Comparison of ENCODE assay signal across 8 cellular contexts in genomic region chr21:15729674-15730483, GRCh38. TPM values are rescaled to one million over a fixed set of nuclear protein-coding genes. Genes with fewer than 3 reads are reported as not detected.
A peak's percentile ranks its signal among the peaks of the same experiment; 100 is the strongest.
DNase-seq lines count a peak whose midpoint lies in the region; ATAC-seq and FAIRE-seq lines count a peak whose summit lies in the region.

A gene with protein sequence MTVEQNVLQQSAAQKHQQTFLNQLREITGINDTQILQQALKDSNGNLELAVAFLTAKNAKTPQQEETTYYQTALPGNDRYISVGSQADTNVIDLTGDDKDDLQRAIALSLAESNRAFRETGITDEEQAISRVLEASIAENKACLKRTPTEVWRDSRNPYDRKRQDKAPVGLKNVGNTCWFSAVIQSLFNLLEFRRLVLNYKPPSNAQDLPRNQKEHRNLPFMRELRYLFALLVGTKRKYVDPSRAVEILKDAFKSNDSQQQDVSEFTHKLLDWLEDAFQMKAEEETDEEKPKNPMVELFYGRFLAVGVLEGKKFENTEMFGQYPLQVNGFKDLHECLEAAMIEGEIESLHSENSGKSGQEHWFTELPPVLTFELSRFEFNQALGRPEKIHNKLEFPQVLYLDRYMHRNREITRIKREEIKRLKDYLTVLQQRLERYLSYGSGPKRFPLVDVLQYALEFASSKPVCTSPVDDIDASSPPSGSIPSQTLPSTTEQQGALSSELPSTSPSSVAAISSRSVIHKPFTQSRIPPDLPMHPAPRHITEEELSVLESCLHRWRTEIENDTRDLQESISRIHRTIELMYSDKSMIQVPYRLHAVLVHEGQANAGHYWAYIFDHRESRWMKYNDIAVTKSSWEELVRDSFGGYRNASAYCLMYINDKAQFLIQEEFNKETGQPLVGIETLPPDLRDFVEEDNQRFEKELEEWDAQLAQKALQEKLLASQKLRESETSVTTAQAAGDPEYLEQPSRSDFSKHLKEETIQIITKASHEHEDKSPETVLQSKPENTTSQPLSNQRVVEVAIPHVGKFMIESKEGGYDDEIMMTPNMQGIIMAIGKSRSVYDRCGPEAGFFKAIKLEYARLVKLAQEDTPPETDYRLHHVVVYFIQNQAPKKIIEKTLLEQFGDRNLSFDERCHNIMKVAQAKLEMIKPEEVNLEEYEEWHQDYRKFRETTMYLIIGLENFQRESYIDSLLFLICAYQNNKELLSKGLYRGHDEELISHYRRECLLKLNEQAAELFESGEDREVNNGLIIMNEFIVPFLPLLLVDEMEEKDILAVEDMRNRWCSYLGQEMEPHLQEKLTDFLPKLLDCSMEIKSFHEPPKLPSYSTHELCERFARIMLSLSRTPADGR (plus strand): TSS chr21:15729982. CDS start chr21:15730394, 412 bp downstream.

- peaks cover 0 to 3% (median 0%) of the 10 kb centered on the region in 5 donors for H3K36me3 Mint-ChIP-seq in naive thymus-derived CD4-positive, alpha-beta T cell
- H3K36me3 Mint-ChIP-seq in stimulated activated naive B cell treated with anti-CD40 and anti-IgM and Interleukin-4, amounts not matched to agents 10 μg/mL and 1 μg/mL and 100 μg/mL, for 72 hours: peaks cover 0 to 2% of the 10 kb centered on the region in 2 donors

- ATAC-seq in GM21576 (IDR thresholded peaks at IDR 0.05; ENCODE audit: unreplicated experiment): peak; percentile 67
- peak; percentile 93 for ATAC-seq in naive thymus-derived CD4-positive, alpha-beta T cell
- ATAC-seq in stimulated activated naive B cell treated with anti-CD40 and anti-IgM and Interleukin-4, amounts not matched to agents 10 μg/mL and 1 μg/mL and 100 μg/mL, for 72 hours (replicated peaks): peak; percentile 81 to 86

- H3K9me3 ChIP-seq in naive thymus-derived CD4-positive, alpha-beta T cell (ENCODE audit: control insufficient read depth in 2 of 3, low read length in 3 of 3): no peaks in the 10 kb centered on the region

- H3K36me3 ChIP-seq in naive thymus-derived CD4-positive, alpha-beta T cell (ENCODE audit: control insufficient read depth in 2 of 3, insufficient read depth in 3 of 3, low read length in 3 of 3): no peaks in the 10 kb centered on the region

- intact Hi-C loops in naive thymus-derived CD4-positive, alpha-beta T cell (cut with micrococcal nuclease): loop anchor here (1.0 to 5.0 kb wide), 9 partner anchors 96 to 1882 kb away; partner anchors contain the start of genes BTG3 (in 2 of the 2), RBM11 (in 2 of the 2), HSPA13 (in 1 of the 2) and NRIP1 (in 1 of the 2)

- POLR2A ChIA-PET in naive thymus-derived CD4-positive, alpha-beta T cell (lab: Charles Lee): interaction anchor here (0.6 to 1.5 kb wide), 6 partner anchors 19 to 1054 kb away, joined by 3 to 5 read pairs (median 3); partner anchors contain the start of gene NRIP1

- H3K4me3 ChIP-seq in Jurkat, Clone E6-1 (ENCODE audit: low read length): peak within 1 kb of the TSS; percentile 77
- peak within 1 kb of the TSS; percentile 58 for H3K4me3 ChIP-seq in naive thymus-derived CD4-positive, alpha-beta T cell (ENCODE audit: low read length)

- peaks cover 0 to 33% (median 0%) of the 10 kb centered on the region in 5 donors for H3K27me3 Mint-ChIP-seq in naive thymus-derived CD4-positive, alpha-beta T cell
- no peaks in the 10 kb centered on the region for H3K27me3 Mint-ChIP-seq in stimulated activated naive B cell treated with anti-CD40 and anti-IgM and Interleukin-4, amounts not matched to agents 10 μg/mL and 1 μg/mL and 100 μg/mL, for 72 hours

- peak within 1 kb of the TSS; percentile 83 for H3K27ac ChIP-seq in naive thymus-derived CD4-positive, alpha-beta T cell (ENCODE audit: low read depth, low read length)

- FAIRE-seq in RCC 7860 (lab: Jason Lieb, UNC): no peak

- H3K9me3 Mint-ChIP-seq in naive thymus-derived CD4-positive, alpha-beta T cell: peaks cover 0 to 2% (median 0%) of the 10 kb centered on the region in 11 donors
- H3K9me3 Mint-ChIP-seq in stimulated activated naive B cell treated with anti-CD40 and anti-IgM and Interleukin-4, amounts not matched to agents 10 μg/mL and 1 μg/mL and 100 μg/mL, for 72 hours: no peaks in the 10 kb centered on the region

- H3K27ac Mint-ChIP-seq in naive thymus-derived CD4-positive, alpha-beta T cell: peak within 1 kb of the TSS; percentile 85 to 97 (median 94)
- H3K27ac Mint-ChIP-seq in stimulated activated naive B cell treated with anti-CD40 and anti-IgM and Interleukin-4, amounts not matched to agents 10 μg/mL and 1 μg/mL and 100 μg/mL, for 72 hours: peak within 1 kb of the TSS; percentile 96

- peak within 1 kb of the TSS; percentile 92 to 98 (median 97) for H3K4me3 Mint-ChIP-seq in naive thymus-derived CD4-positive, alpha-beta T cell
- H3K4me3 Mint-ChIP-seq in stimulated activated naive B cell treated with anti-CD40 and anti-IgM and Interleukin-4, amounts not matched to agents 10 μg/mL and 1 μg/mL and 100 μg/mL, for 72 hours: peak within 1 kb of the TSS; percentile 89 to 95

- H3K4me1 ChIP-seq in naive thymus-derived CD4-positive, alpha-beta T cell (ENCODE audit: control insufficient read depth in 2 of 2, insufficient read depth in 2 of 2, low read length in 2 of 2): peaks cover 19 to 27% of the 10 kb centered on the region in 2 donors

- H3K27me3 ChIP-seq in naive thymus-derived CD4-positive, alpha-beta T cell (ENCODE audit: control insufficient read depth in 2 of 2, insufficient read depth in 2 of 2, low read length in 2 of 2): no peaks in the 10 kb centered on the region

- peaks cover 9 to 45% (median 33%) of the 10 kb centered on the region in 7 donors for H3K4me1 Mint-ChIP-seq in naive thymus-derived CD4-positive, alpha-beta T cell
- H3K4me1 Mint-ChIP-seq in stimulated activated naive B cell treated with anti-CD40 and anti-IgM and Interleukin-4, amounts not matched to agents 10 μg/mL and 1 μg/mL and 100 μg/mL, for 72 hours: peaks cover 9% of the 10 kb centered on the region in 2 donors

- DNase-seq in DMS53 (lab: John Stamatoyannopoulos, UW) (peak; percentile 92), RCC 7860 (ENCODE audit: low spot score) (peak; percentile 68), activated T-helper 1 cell treated with Interleukin-2 at 50 U/mL for 16 hours (ENCODE audit: low read depth) (peak; percentile 86), fibroblast of gingiva (ENCODE audit: low read depth) (peak; percentile 82)
- DNase-seq in Jurkat, Clone E6-1 (ENCODE audit: low read depth, low spot score): peak; percentile 65
- DNase-seq in naive thymus-derived CD4-positive, alpha-beta T cell: peak; percentile 76 to 85 (median 82)
- DNase-seq in stimulated activated naive B cell treated with anti-CD40 and anti-IgM and Interleukin-4, amounts not matched to agents 10 μg/mL and 1 μg/mL and 100 μg/mL, for 72 hours: peak; percentile 74

- CTCF ChIA-PET in naive thymus-derived CD4-positive, alpha-beta T cell (lab: Charles Lee): interaction anchor here (0.6 kb wide), 1 partner anchor 97 kb away, joined by 4 read pairs; no protein-coding TSS in a partner anchor

RNA-seq across cellular contexts. Expression of the gene that starts here (rescaled TPM):
- polyA plus RNA-seq in Jurkat, Clone E6-1 (2012; ENCODE audit: insufficient read depth, insufficient read length): 27.3 TPM
- total RNA-seq in naive thymus-derived CD4-positive, alpha-beta T cell: 10 to 100 TPM; 51.0 to 67.4 (median 56.5) TPM
- 10 to 100 TPM in 1 of 2 donors, 1 to 10 TPM in 1; 9.6 to 21.0 TPM for polyA plus RNA-seq in naive thymus-derived CD4-positive, alpha-beta T cell

Comparison
In these comparisons a context has a peak if more than half of its experiments do, and no peak if none do; other contexts are left out.
1. Peak in every context shown above with its lines: DNase-seq, ATAC-seq, H3K4me3 ChIP-seq and H3K27ac ChIP-seq.